In genomic region chr3:188296761-188297689, GRCh38 we compare ENCODE assay signal across 8 cellular contexts.
DNase-seq lines count a peak whose midpoint lies in the region; ATAC-seq and TF ChIP-seq lines count a peak whose summit lies in the region.

No MANE protein-coding gene starts in this region.

- no peaks in the 10 kb centered on the region for H3F3A ChIP-seq in Loucy (ENCODE audit: low read depth)

- H3K4me1 ChIP-seq in ACC112 (ENCODE audit: control insufficient read depth, insufficient read depth, low read length, unreplicated experiment) = peaks cover 68% of the 10 kb centered on the region
- peaks cover 29% of the 10 kb centered on the region for H3K4me1 ChIP-seq in Loucy (ENCODE audit: insufficient read depth, low read length, poor library complexity, severe bottlenecking)
- peaks cover 4 to 18% of the 10 kb centered on the region in 2 donors for H3K4me1 ChIP-seq in breast epithelium
- H3K4me1 ChIP-seq in foreskin keratinocyte = peaks cover 38% of the 10 kb centered on the region

- DNase-seq in breast epithelium (ENCODE audit: low spot score in 2 of 2) (no peak), memory B cell (ENCODE audit: low spot score in 2 of 2) (no peak), SK-N-DZ (ENCODE audit: low spot score) (no peak), foreskin keratinocyte (no peak)

- H3K4me2 ChIP-seq in Loucy (ENCODE audit: low read depth, low read length, poor library complexity, severe bottlenecking) = peak overlapping the region; percentile 6

- H3K27ac ChIP-seq in ACC112 (ENCODE audit: low read depth, low read length) (peak overlapping the region; percentile 91), breast epithelium (peak overlapping the region; percentile 85 to 86), foreskin keratinocyte (no peak overlapping the region)

- H3K79me2 ChIP-seq in ACC112 (ENCODE audit: control insufficient read depth, insufficient read depth, low read length, unreplicated experiment) (peaks cover 44% of the 10 kb centered on the region), Loucy (ENCODE audit: insufficient read depth, low read length) (peaks cover 5% of the 10 kb centered on the region; the same call in 1 of the 2 replicates)

- H3K27ac Mint-ChIP-seq in memory B cell = peak overlapping the region; percentile 1

- TF ChIP-seq CTCF in Loucy (conservative IDR thresholded peaks at IDR 0.05; ENCODE audit: low read length) (no peak), breast epithelium (IDR thresholded peaks at IDR 0.05) (no peak), foreskin keratinocyte (conservative IDR thresholded peaks at IDR 0.05) (no peak)

- intact Hi-C loops in breast epithelium (cut with DNase I; ENCODE audit: low total_unique reads) = no loop called here

- no peaks in the 10 kb centered on the region for H3K27me3 Mint-ChIP-seq in memory B cell

- no peak overlapping the region for H3K9ac ChIP-seq in Loucy (ENCODE audit: low read depth, low read length, poor library complexity, severe bottlenecking)

- peak overlapping the region; percentile 43 for H3K4me3 ChIP-seq in ACC112 (ENCODE audit: low read depth, low read length)
- H3K4me3 ChIP-seq in Loucy (ENCODE audit: low read length, poor library complexity, severe bottlenecking) = no peak overlapping the region
- H3K4me3 ChIP-seq in breast epithelium = no peak overlapping the region

- ATAC-seq in memory B cell (ENCODE audit: low read depth) (peak; percentile 82), HG02642 (IDR thresholded peaks at IDR 0.05; ENCODE audit: poor library complexity, unreplicated experiment) (no peak), GM21515 (IDR thresholded peaks at IDR 0.05; ENCODE audit: unreplicated experiment) (no peak), foreskin keratinocyte (no peak)

- peaks cover 47% of the 10 kb centered on the region for H3K4me1 Mint-ChIP-seq in memory B cell

- TF ChIP-seq POLR2A in breast epithelium (IDR thresholded peaks at IDR 0.05) = no peak

- peak overlapping the region; percentile 11 for H3K4me3 Mint-ChIP-seq in memory B cell

- H3K9me2 ChIP-seq in Loucy (replicated peaks; ENCODE audit: low read depth, low read length) = no peaks in the 10 kb centered on the region

- H3K36me3 Mint-ChIP-seq in memory B cell = peaks cover 4% of the 10 kb centered on the region

- no peaks in the 10 kb centered on the region for H3K9me3 Mint-ChIP-seq in memory B cell

- no peaks in the 10 kb centered on the region for H3K27me3 ChIP-seq in ACC112 (ENCODE audit: insufficient read depth, low read length)
- H3K27me3 ChIP-seq in Loucy (ENCODE audit: insufficient read depth, low read length, poor library complexity, severe bottlenecking) = no peaks in the 10 kb centered on the region
- H3K27me3 ChIP-seq in breast epithelium = no peaks in the 10 kb centered on the region
- no peaks in the 10 kb centered on the region for H3K27me3 ChIP-seq in foreskin keratinocyte

- no peaks in the 10 kb centered on the region for H3K36me3 ChIP-seq in ACC112 (ENCODE audit: insufficient read depth, low read length)
- H3K36me3 ChIP-seq in Loucy (ENCODE audit: insufficient read depth, low read length) = no peaks in the 10 kb centered on the region
- no peaks in the 10 kb centered on the region for H3K36me3 ChIP-seq in breast epithelium

- no peak overlapping the region for H2AFZ ChIP-seq in ACC112 (ENCODE audit: low read length, unreplicated experiment)
- H2AFZ ChIP-seq in Loucy (ENCODE audit: low read length) = no peak overlapping the region

- no peaks in the 10 kb centered on the region for H4K20me1 ChIP-seq in Loucy (ENCODE audit: insufficient read depth, low read length, poor library complexity, severe bottlenecking)

- H3K9me3 ChIP-seq in Loucy (ENCODE audit: insufficient read depth, low read depth, low read length) (no peaks in the 10 kb centered on the region), breast epithelium (no peaks in the 10 kb centered on the region)
